In the genomic region with DNA sequence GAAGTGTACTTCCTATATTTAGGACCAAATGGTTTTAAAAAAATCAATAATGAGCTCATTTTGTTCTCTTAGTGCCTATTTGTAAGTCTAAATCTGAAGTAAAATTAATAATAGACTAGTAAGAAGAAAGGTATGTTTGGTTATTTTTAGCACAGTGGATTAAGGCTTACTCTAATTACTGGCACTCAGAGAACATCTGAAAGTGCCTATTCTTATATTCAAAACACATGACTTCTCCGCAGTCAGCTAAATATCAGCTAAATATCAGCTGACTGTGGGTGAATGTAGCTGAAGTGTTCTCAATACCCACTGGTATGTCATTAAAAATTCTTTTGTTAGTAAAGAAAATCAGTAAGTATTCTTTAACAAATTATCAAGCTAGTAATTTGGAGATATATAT, we compare ENCODE assay signal across 19 cellular contexts. TPM values are rescaled to one million over a fixed set of nuclear protein-coding genes. Genes with fewer than 3 reads are reported as not detected.
A peak's percentile ranks its signal among the peaks of the same experiment; 100 is the strongest.
DNase-seq lines count a peak whose midpoint lies in the region; ATAC-seq and TF ChIP-seq lines count a peak whose summit lies in the region.
"Had no signal": no experiment of that assay in that cellular context is flagged by ENCODE, and none has a peak within 500 bp of the region (broad histone marks: within the 10 kb centered on the region; RNA-seq: fewer than 3 reads in every experiment).

No MANE protein-coding gene starts in this region.

- peak; percentile 16 for ATAC-seq in upper lobe of right lung
- ATAC-seq in activated naive CD4-positive, alpha-beta T cell treated with anti-CD3 and anti-CD28 coated beads, Interleukin-2, amount 50 U/mL, for 72 hours, result no peak
- ATAC-seq: stimulated activated effector memory CD8-positive, alpha-beta T cell treated with anti-CD3 and anti-CD28 coated beads, Interleukin-12 subunit alpha, Interleukin-12 subunit beta, amount 100 ng/mL, for 72 hours had no signal

- no peak overlapping the region for H2BK15ac ChIP-seq in mesenchymal stem cell (ENCODE audit: low read depth, poor library complexity, severe bottlenecking)

- H3K14ac ChIP-seq in mesenchymal stem cell (ENCODE audit: low read length in 2 of 2), result no peak overlapping the region

- no peaks in the 10 kb centered on the region for H3K9me3 ChIP-seq in mesenchymal stem cell (ENCODE audit: control insufficient read depth, low read length)
- no peaks in the 10 kb centered on the region for H3K9me3 ChIP-seq in upper lobe of right lung
- H3K9me3 ChIP-seq: transverse colon had no signal

- peaks cover 0 to 4% of the 10 kb centered on the region in 2 experiments for H3K27me3 ChIP-seq in mesenchymal stem cell (ENCODE audit: control insufficient read depth in 1 of 2, insufficient read depth in 1 of 2, low read length in 2 of 2)
- no peaks in the 10 kb centered on the region for H3K27me3 ChIP-seq in upper lobe of right lung
- H3K27me3 ChIP-seq: transverse colon had no signal

- no peaks in the 10 kb centered on the region for H3K4me1 ChIP-seq in mesenchymal stem cell (ENCODE audit: control insufficient read depth, insufficient read depth, low read depth, low read length)
- no peaks in the 10 kb centered on the region for H3K4me1 ChIP-seq in upper lobe of right lung

- no peak overlapping the region for H2AFZ ChIP-seq in mesenchymal stem cell (ENCODE audit: low read depth, low read length)

- H3K36me3 Mint-ChIP-seq in activated naive CD4-positive, alpha-beta T cell treated with anti-CD3 and anti-CD28 coated beads, Interleukin-2, amount 50 U/mL, for 72 hours, result peaks cover 0 to 11% of the 10 kb centered on the region in 2 donors

- no peak for TF ChIP-seq CTCF in upper lobe of right lung (IDR thresholded peaks at IDR 0.05)

- H4K8ac ChIP-seq in mesenchymal stem cell (ENCODE audit: low read length), result no peak overlapping the region

- H2BK5ac ChIP-seq in mesenchymal stem cell (ENCODE audit: low read depth, low read length, poor library complexity, severe bottlenecking), result no peak overlapping the region

- H2BK12ac ChIP-seq in mesenchymal stem cell (ENCODE audit: low read length in 2 of 2), result no peak overlapping the region

- no peak overlapping the region for H2AK5ac ChIP-seq in mesenchymal stem cell (ENCODE audit: low read length, severe bottlenecking)

- H4K91ac ChIP-seq in mesenchymal stem cell (ENCODE audit: low read length), result no peak overlapping the region

- H3K79me1 ChIP-seq in mesenchymal stem cell (replicated peaks; ENCODE audit: low read length, poor library complexity, severe bottlenecking), result no peaks in the 10 kb centered on the region

- H3K9ac ChIP-seq in mesenchymal stem cell (ENCODE audit: low read length), result peak overlapping the region; percentile 6

- H3K23ac ChIP-seq in mesenchymal stem cell (ENCODE audit: low read length in 2 of 2), result no peak overlapping the region

- H3K27ac Mint-ChIP-seq in activated naive CD4-positive, alpha-beta T cell treated with anti-CD3 and anti-CD28 coated beads, Interleukin-2, amount 50 U/mL, for 72 hours, result no peak overlapping the region
- H3K27ac Mint-ChIP-seq: stimulated activated effector memory CD8-positive, alpha-beta T cell treated with anti-CD3 and anti-CD28 coated beads, Interleukin-12 subunit alpha, Interleukin-12 subunit beta, amount 100 ng/mL, for 72 hours had no signal

- no peak overlapping the region for H3K18ac ChIP-seq in mesenchymal stem cell (ENCODE audit: low read depth in 1 of 2, low read length in 2 of 2)

- WGBS in mesenchymal stem cell, result no CpG with 5 or more reads among the region's 1 CpG

- H3K36me3 ChIP-seq in mesenchymal stem cell (ENCODE audit: control insufficient read depth in 1 of 2, insufficient read depth in 2 of 2, low read depth in 1 of 2, low read length in 2 of 2) (peaks cover 0 to 19% of the 10 kb centered on the region in 2 experiments), upper lobe of right lung (no peaks in the 10 kb centered on the region)
- H3K36me3 ChIP-seq: transverse colon had no signal

- H3K9me3 Mint-ChIP-seq in activated naive CD4-positive, alpha-beta T cell treated with anti-CD3 and anti-CD28 coated beads, Interleukin-2, amount 50 U/mL, for 72 hours, result no peaks in the 10 kb centered on the region
- H3K9me3 Mint-ChIP-seq: IgD-negative memory B cell; stimulated activated effector memory CD8-positive, alpha-beta T cell treated with anti-CD3 and anti-CD28 coated beads, Interleukin-12 subunit alpha, Interleukin-12 subunit beta, amount 100 ng/mL, for 72 hours had no signal

- H3K4me3 ChIP-seq in mesenchymal stem cell (ENCODE audit: insufficient read depth in 1 of 2, low read depth in 1 of 2, low read length in 2 of 2), result no peak overlapping the region
- no peak overlapping the region for H3K4me3 ChIP-seq in upper lobe of right lung
- H3K4me3 ChIP-seq: transverse colon had no signal

- no peak overlapping the region for H3K4ac ChIP-seq in mesenchymal stem cell (ENCODE audit: low read depth in 1 of 2, low read length in 2 of 2)

- intact Hi-C loops in upper lobe of right lung (cut with DNase I), result no loop called here

- H3K27ac ChIP-seq in mesenchymal stem cell (ENCODE audit: low read length, poor library complexity, severe bottlenecking) (no peak overlapping the region), upper lobe of right lung (peak overlapping the region; percentile 7)
- H3K27ac ChIP-seq: transverse colon had no signal

- H3K4me2 ChIP-seq in mesenchymal stem cell (ENCODE audit: low read length, poor library complexity, severe bottlenecking), result no peak overlapping the region

- H2BK120ac ChIP-seq in mesenchymal stem cell (ENCODE audit: low read depth, low read length), result no peak overlapping the region

- DNase-seq in NCI-H2227 (lab: John Stamatoyannopoulos, UW; ENCODE audit: unreplicated experiment) (peak; percentile 6), epidermal melanocyte (ENCODE audit: insufficient read length, low spot score) (peak; percentile 19), mesenchymal stem cell (no peak), upper lobe of right lung (no peak), NCI-H1694 treated with DMSO at 0.1 percent for 48 hours (lab: John Stamatoyannopoulos, UW) (no peak), SIG-M5 (lab: John Stamatoyannopoulos, UW) (no peak)
- no peak for DNase-seq in activated naive CD4-positive, alpha-beta T cell treated with anti-CD3 and anti-CD28 coated beads, Interleukin-2, amount 50 U/mL, for 72 hours (ENCODE audit: low spot score in 2 of 2)
- DNase-seq: activated CD4-positive, alpha-beta T cell treated with anti-CD3 and anti-CD28 coated beads for 1 hour; activated CD8-positive, alpha-beta memory T cell treated with anti-CD3 and anti-CD28 coated beads, Interleukin-2, amount 50 U/mL, for 48 hours; activated naive CD4-positive, alpha-beta T cell; C1 segment of cervical spinal cord; cortex of kidney; DMS53; hypothalamus; NCI-H1092 treated with DMSO at 0.1 percent for 48 hours; SHP77 treated with DMSO at 0.1 percent for 48 hours; transverse colon had no signal

RNA-seq across cellular contexts. Expression of a gene that starts 6.0 kb away (rescaled TPM):
- polyA plus RNA-seq in mesenchymal stem cell (2013, experiment 1 of 2), result 45.4 TPM
- polyA plus RNA-seq in mesenchymal stem cell (2013, experiment 2 of 2), result 47.5 TPM
- total RNA-seq in upper lobe of right lung, result 41.2 TPM
- 10 to 100 TPM; 21.6 to 23.8 TPM for total RNA-seq in activated naive CD4-positive, alpha-beta T cell treated with anti-CD3 and anti-CD28 coated beads, Interleukin-2, amount 50 U/mL, for 72 hours

RNA-seq across cellular contexts. Expression of a gene that starts 58.3 kb away (rescaled TPM):
- polyA plus RNA-seq in mesenchymal stem cell (2013, experiment 1 of 2), result 13.3 TPM
- polyA plus RNA-seq in mesenchymal stem cell (2013, experiment 2 of 2), result 11.8 TPM
- total RNA-seq in upper lobe of right lung, result 9.5 TPM
- total RNA-seq in activated naive CD4-positive, alpha-beta T cell treated with anti-CD3 and anti-CD28 coated beads, Interleukin-2, amount 50 U/mL, for 72 hours, result 10 to 100 TPM; 12.3 to 16.9 TPM

Comparison
In these comparisons a context has a peak if more than half of its experiments do, and no peak if none do; other contexts are left out.
1. DNase-seq: peak in NCI-H2227 (single experiment) and epidermal melanocyte (single experiment); none in mesenchymal stem cell (single experiment), upper lobe of right lung (single experiment), NCI-H1694 treated with DMSO at 0.1 percent for 48 hours (single experiment), activated naive CD4-positive, alpha-beta T cell treated with anti-CD3 and anti-CD28 coated beads, Interleukin-2, amount 50 U/mL, for 72 hours (0 of 2) and SIG-M5 (single experiment).